Comparison of ENCODE assay signal across 12 cellular contexts in the genomic region with DNA sequence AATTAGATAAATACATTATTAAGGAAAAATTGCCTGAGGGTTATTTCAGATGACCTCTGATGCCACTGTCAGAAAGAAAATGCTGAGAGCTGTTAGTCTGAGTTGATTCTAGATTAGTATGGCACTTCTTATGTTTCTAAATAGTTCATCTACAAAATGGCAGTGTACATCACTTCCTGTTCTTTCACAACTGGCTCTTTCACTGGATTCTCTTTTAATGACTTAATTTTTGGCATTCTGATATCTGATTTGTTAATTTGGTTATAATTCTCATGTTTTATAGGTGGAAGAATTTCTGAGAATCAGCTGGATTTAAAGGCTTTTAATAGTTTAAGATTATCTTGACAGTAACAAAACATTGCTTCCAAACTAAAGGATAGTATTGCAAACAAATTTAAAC. TPM values are rescaled to one million over a fixed set of nuclear protein-coding genes. Genes with fewer than 3 reads are reported as not detected.
DNase-seq lines count a peak whose midpoint lies in the region; ATAC-seq and TF ChIP-seq lines count a peak whose summit lies in the region.
"Had no signal": no experiment of that assay in that cellular context is flagged by ENCODE, and none has a peak within 500 bp of the region (broad histone marks: within the 10 kb centered on the region; RNA-seq: fewer than 3 reads in every experiment).

No MANE protein-coding gene starts in this region.

- no peak for TF ChIP-seq EP300 in transverse colon (IDR thresholded peaks at IDR 0.05; ENCODE audit: low read depth)

- H3K36me3 ChIP-seq in cardiac muscle cell (no peaks in the 10 kb centered on the region), heart left ventricle (peaks cover 0 to 13% (median 2%) of the 10 kb centered on the region in 9 donors), transverse colon (no peaks in the 10 kb centered on the region), thyroid gland (no peaks in the 10 kb centered on the region)
- H3K36me3 ChIP-seq: colonic mucosa had no signal

- intact Hi-C loops in heart left ventricle (cut with DNase I), result loop anchor here in 1 of 10 donors (10.0 kb wide), 1 partner anchor 71 kb away; no protein-coding TSS in a partner anchor
- intact Hi-C loops in transverse colon (cut with DNase I; ENCODE audit: low total_unique reads), result no loop called here
- intact Hi-C loops in thyroid gland (cut with DNase I), result no loop called here

- H3K27me3 Mint-ChIP-seq in activated CD8-positive, alpha-beta T cell treated with anti-CD3 and anti-CD28 coated beads, Interleukin-2, amount 10 ng/mL, durations not matched to agents 7 days and 5 days (ENCODE audit: low read depth), result no peaks in the 10 kb centered on the region
- H3K27me3 Mint-ChIP-seq in immature natural killer cell (ENCODE audit: low read depth in 3 of 3), result peaks cover 5 to 12% (median 11%) of the 10 kb centered on the region in 3 donors

- DNase-seq in cardiac muscle cell (ENCODE audit: low read depth in 1 of 2, low spot score in 1 of 2) (peak in 1 of 2 donors; percentile 65), heart left ventricle (no peak), immature natural killer cell (no peak), transverse colon (no peak), RPMI8226 (no peak), GM19240 (ENCODE audit: insufficient read length, low spot score) (no peak), thyroid gland (no peak)
- no peak for DNase-seq in activated CD8-positive, alpha-beta T cell treated with anti-CD3 and anti-CD28 coated beads, Interleukin-2, amount 10 ng/mL, durations not matched to agents 7 days and 5 days
- DNase-seq: colonic mucosa, DMS153, left ventricle myocardium superior, NCI-H446 had no signal

- no peak overlapping the region for H3K4me3 ChIP-seq in cardiac muscle cell
- H3K4me3 ChIP-seq in heart left ventricle, result peak overlapping the region in 1 of 12 donors; percentile 94
- no peak overlapping the region for H3K4me3 ChIP-seq in transverse colon
- no peak overlapping the region for H3K4me3 ChIP-seq in thyroid gland (replicated peaks in 1 of 3)
- H3K4me3 ChIP-seq: colonic mucosa had no signal

- H3K4me1 Mint-ChIP-seq in activated CD8-positive, alpha-beta T cell treated with anti-CD3 and anti-CD28 coated beads, Interleukin-2, amount 10 ng/mL, durations not matched to agents 7 days and 5 days (ENCODE audit: low read depth), result peaks cover 39% of the 10 kb centered on the region
- peaks cover 45 to 61% of the 10 kb centered on the region in 2 donors for H3K4me1 Mint-ChIP-seq in immature natural killer cell

- H3K9me3 ChIP-seq in cardiac muscle cell (ENCODE audit: low read depth), result no peaks in the 10 kb centered on the region
- no peaks in the 10 kb centered on the region for H3K9me3 ChIP-seq in heart left ventricle
- H3K9me3 ChIP-seq in transverse colon, result no peaks in the 10 kb centered on the region
- H3K9me3 ChIP-seq in thyroid gland, result no peaks in the 10 kb centered on the region
- H3K9me3 ChIP-seq: colonic mucosa had no signal

- POLR2A ChIA-PET in activated CD8-positive, alpha-beta T cell treated with anti-CD3 and anti-CD28 coated beads, Interleukin-2, amount 10 ng/mL, durations not matched to agents 7 days and 5 days (lab: Charles Lee), result no interaction called here

- no peaks in the 10 kb centered on the region for H3K27me3 ChIP-seq in cardiac muscle cell
- H3K27me3 ChIP-seq in heart left ventricle, result no peaks in the 10 kb centered on the region
- H3K27me3 ChIP-seq in transverse colon, result no peaks in the 10 kb centered on the region
- no peaks in the 10 kb centered on the region for H3K27me3 ChIP-seq in thyroid gland
- H3K27me3 ChIP-seq: colonic mucosa had no signal

- peak overlapping the region; percentile 28 for H3K27ac Mint-ChIP-seq in activated CD8-positive, alpha-beta T cell treated with anti-CD3 and anti-CD28 coated beads, Interleukin-2, amount 10 ng/mL, durations not matched to agents 7 days and 5 days
- H3K27ac Mint-ChIP-seq in immature natural killer cell, result peak overlapping the region in 4 of 6 donors; percentile 1 to 71 (median 51)

- H3K4me1 ChIP-seq in cardiac muscle cell (ENCODE audit: low read depth) (peaks cover 24% of the 10 kb centered on the region), heart left ventricle (peaks cover 7 to 46% (median 29%) of the 10 kb centered on the region in 12 donors), transverse colon (peaks cover 7 to 47% (median 26%) of the 10 kb centered on the region in 4 donors), thyroid gland (peaks cover 8 to 19% of the 10 kb centered on the region in 2 donors)
- H3K4me1 ChIP-seq: colonic mucosa had no signal

- H3K36me3 Mint-ChIP-seq in activated CD8-positive, alpha-beta T cell treated with anti-CD3 and anti-CD28 coated beads, Interleukin-2, amount 10 ng/mL, durations not matched to agents 7 days and 5 days (ENCODE audit: low read depth), result peaks cover 27% of the 10 kb centered on the region
- H3K36me3 Mint-ChIP-seq in immature natural killer cell, result no peaks in the 10 kb centered on the region

- CTCF ChIA-PET in activated CD8-positive, alpha-beta T cell treated with anti-CD3 and anti-CD28 coated beads, Interleukin-2, amount 10 ng/mL, durations not matched to agents 7 days and 5 days (lab: Charles Lee), result no interaction called here

- TF ChIP-seq POLR2A in heart left ventricle (IDR thresholded peaks at IDR 0.05), result no peak
- no peak for TF ChIP-seq POLR2A in transverse colon (IDR thresholded peaks at IDR 0.05)
- no peak for TF ChIP-seq POLR2A in thyroid gland (IDR thresholded peaks at IDR 0.05)

- H3K27ac ChIP-seq in cardiac muscle cell, result peak overlapping the region; percentile 18
- H3K27ac ChIP-seq in heart left ventricle, result peak overlapping the region in 4 of 12 donors; percentile 1 to 67 (median 21)
- H3K27ac ChIP-seq in transverse colon, result peak overlapping the region in 3 of 4 donors; percentile 10 to 98 (median 60)
- no peak overlapping the region for H3K27ac ChIP-seq in thyroid gland
- H3K27ac ChIP-seq: colonic mucosa had no signal

- ATAC-seq in heart left ventricle, result no peak
- ATAC-seq in activated CD8-positive, alpha-beta T cell treated with anti-CD3 and anti-CD28 coated beads, Interleukin-2, amount 10 ng/mL, durations not matched to agents 7 days and 5 days, result no peak
- ATAC-seq: left ventricle myocardium superior had no signal

- TF ChIP-seq CTCF in cardiac muscle cell (IDR thresholded peaks at IDR 0.05; ENCODE audit: low read depth, low read length) (no peak), heart left ventricle (IDR thresholded peaks at IDR 0.05) (no peak), transverse colon (IDR thresholded peaks at IDR 0.05) (no peak), thyroid gland (IDR thresholded peaks at IDR 0.05) (no peak)

- in situ Hi-C loops in transverse colon (cut with MboI; ENCODE audit: low pct_ligation_motif_present in 1 of 4, low pct_unique_long_range_greater_than_20kb in 1 of 4, low sequenced_read_pairs in 3 of 4), result no loop called here

- no peaks in the 10 kb centered on the region for H3K9me3 Mint-ChIP-seq in activated CD8-positive, alpha-beta T cell treated with anti-CD3 and anti-CD28 coated beads, Interleukin-2, amount 10 ng/mL, durations not matched to agents 7 days and 5 days (ENCODE audit: insufficient read depth)
- no peaks in the 10 kb centered on the region for H3K9me3 Mint-ChIP-seq in immature natural killer cell

- H3K4me3 Mint-ChIP-seq in activated CD8-positive, alpha-beta T cell treated with anti-CD3 and anti-CD28 coated beads, Interleukin-2, amount 10 ng/mL, durations not matched to agents 7 days and 5 days, result no peak overlapping the region
- peak overlapping the region in 3 of 5 donors; percentile 2 to 25 (median 22) for H3K4me3 Mint-ChIP-seq in immature natural killer cell

RNA-seq across cellular contexts. Expression of a gene that starts 3.3 kb away (rescaled TPM):
- total RNA-seq in cardiac muscle cell, result 35.0 and 43.1 TPM in 2 replicates
- 5.8 and 8.0 TPM in 2 replicates for polyA plus RNA-seq in cardiac muscle cell
- total RNA-seq in heart left ventricle, result 10 to 100 TPM; 41.7 to 81.2 (median 62.9) TPM
- 10 to 100 TPM in 1 of 2 donors, 1 to 10 TPM in 1; 9.2 to 17.4 TPM for polyA plus RNA-seq in heart left ventricle
- 10 to 100 TPM; 51.7 to 53.0 TPM for total RNA-seq in activated CD8-positive, alpha-beta T cell treated with anti-CD3 and anti-CD28 coated beads, Interleukin-2, amount 10 ng/mL, durations not matched to agents 7 days and 5 days
- polyA plus RNA-seq in immature natural killer cell, result 1 to 10 TPM; 2.0 to 3.4 (median 2.2) TPM
- total RNA-seq in transverse colon, result 10 to 100 TPM; 27.5 to 92.4 (median 43.6) TPM
- total RNA-seq in thyroid gland, result 10 to 100 TPM; 62.9 to 87.5 (median 68.8) TPM

Comparison
In these comparisons a context has a peak if more than half of its experiments do, and no peak if none do; other contexts are left out.
1. H3K27ac ChIP-seq: peak in cardiac muscle cell (single experiment) and transverse colon (3 of 4); none in thyroid gland (0 of 3).